Comparison of ENCODE assay signal across 18 cellular contexts in genomic region chr7:104807676-104808075, GRCh38.
"Had no signal": no experiment of that assay in that cellular context is flagged by ENCODE, and none has a peak within 500 bp of the region (broad histone marks: within the 10 kb centered on the region; RNA-seq: fewer than 3 reads in every experiment).

No MANE protein-coding gene starts in this region.

- ATAC-seq: foreskin keratinocyte; gastrocnemius medialis; heart right ventricle; left cardiac atrium; left lung; left ventricle myocardium superior; lower lobe of right lung; mucosa of descending colon; naive thymus-derived CD8-positive, alpha-beta T cell had no signal

- DNase-seq: colonic mucosa; cortex of kidney; effector memory CD4-positive, alpha-beta T cell; foreskin keratinocyte; gastrocnemius medialis; glutamatergic neuron; head of caudate nucleus; heart right ventricle; hippocampal formation; left cardiac atrium; left lung; left ventricle myocardium superior; lower lobe of right lung; mesenchymal stem cell; mucosa of descending colon; naive B cell; naive thymus-derived CD8-positive, alpha-beta T cell had no signal

- H3K36me3 ChIP-seq: colonic mucosa, esophagus muscularis mucosa, gastrocnemius medialis, heart right ventricle, left lung, lower lobe of right lung had no signal

- H3K27me3 ChIP-seq: colonic mucosa, esophagus muscularis mucosa, foreskin keratinocyte, gastrocnemius medialis, left lung had no signal

- H3K27ac ChIP-seq: colonic mucosa, esophagus muscularis mucosa, foreskin keratinocyte, gastrocnemius medialis, heart right ventricle, left lung, lower lobe of right lung had no signal

- H3K9me3 ChIP-seq: colonic mucosa, esophagus muscularis mucosa, gastrocnemius medialis, heart right ventricle, left lung, lower lobe of right lung, mucosa of descending colon had no signal

- H3K4me1 ChIP-seq: colonic mucosa, esophagus muscularis mucosa, foreskin keratinocyte, gastrocnemius medialis, heart right ventricle, left lung, lower lobe of right lung had no signal

- H3K4me3 ChIP-seq: colonic mucosa, esophagus muscularis mucosa, gastrocnemius medialis, heart right ventricle, left lung, lower lobe of right lung, mucosa of descending colon had no signal
